ENCODE assay signal across 20 cellular contexts in the genomic region with DNA sequence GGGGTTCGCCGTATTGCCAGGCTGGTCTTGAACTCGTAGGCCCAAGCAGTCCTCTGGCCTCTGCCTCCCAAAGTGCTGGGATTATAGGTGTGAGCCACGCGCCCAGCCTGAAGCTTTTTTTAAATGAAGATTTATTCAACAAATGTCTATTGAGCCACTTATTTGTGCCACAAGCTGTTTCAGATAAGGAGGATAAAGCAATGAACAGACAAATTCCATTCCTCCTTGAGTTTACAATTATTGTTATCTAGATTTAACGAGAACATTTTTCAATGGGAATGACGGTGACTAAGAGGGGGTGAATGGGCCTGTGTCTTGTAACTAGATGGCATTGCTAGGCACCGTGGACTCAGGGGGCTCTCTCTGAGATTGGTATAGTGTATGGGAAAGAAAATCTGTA. TPM values are rescaled to one million over a fixed set of nuclear protein-coding genes. Genes with fewer than 3 reads are reported as not detected.
A peak's percentile ranks its signal among the peaks of the same experiment; 100 is the strongest.
DNase-seq lines count a peak whose midpoint lies in the region; ATAC-seq and TF ChIP-seq lines count a peak whose summit lies in the region.
"Had no signal": no experiment of that assay in that cellular context is flagged by ENCODE, and none has a peak within 500 bp of the region (broad histone marks: within the 10 kb centered on the region; RNA-seq: fewer than 3 reads in every experiment).

No MANE protein-coding gene starts in this region.

- H4K20me1 ChIP-seq in SK-N-SH (ENCODE audit: insufficient read depth) (no peaks in the 10 kb centered on the region), PC-3 (ENCODE audit: low read length) (peaks cover 7% of the 10 kb centered on the region; the same call in 1 of the 2 replicates)

- no peaks in the 10 kb centered on the region; the same call in 1 of the 2 replicates for H3K79me2 ChIP-seq in SK-N-SH (ENCODE audit: insufficient read depth)
- peaks cover 98% of the 10 kb centered on the region for H3K79me2 ChIP-seq in PC-3 (ENCODE audit: low read length)

- H3K36me3 Mint-ChIP-seq in activated CD4-positive, alpha-beta memory T cell treated with anti-CD3 and anti-CD28 coated beads for 36 hours: no peaks in the 10 kb centered on the region

- no peak overlapping the region for H3K4me3 Mint-ChIP-seq in activated CD4-positive, alpha-beta memory T cell treated with anti-CD3 and anti-CD28 coated beads for 36 hours

- H3K4me1 Mint-ChIP-seq in activated CD4-positive, alpha-beta memory T cell treated with anti-CD3 and anti-CD28 coated beads for 36 hours (ENCODE audit: low read depth): no peaks in the 10 kb centered on the region

- H3K27me3 ChIP-seq in SK-N-SH (ENCODE audit: insufficient read depth) (no peaks in the 10 kb centered on the region), PC-3 (ENCODE audit: low read length) (no peaks in the 10 kb centered on the region)

- H3K27ac Mint-ChIP-seq in activated CD4-positive, alpha-beta memory T cell treated with anti-CD3 and anti-CD28 coated beads for 36 hours: no peak overlapping the region

- DNase-seq in SK-N-SH: no peak
- DNase-seq in PC-3: peak; percentile 57
- no peak for DNase-seq in mucosa of descending colon
- no peak for DNase-seq in activated CD4-positive, alpha-beta memory T cell treated with anti-CD3 and anti-CD28 coated beads for 36 hours
- no peak for DNase-seq in ureter (ENCODE audit: low spot score)
- DNase-seq in HuH-7.5 (ENCODE audit: low spot score): no peak
- DNase-seq: Calu3, DMS79 treated with DMSO at 0.1 percent for 48 hours, H7, NCI-H1105, NCI-H146, NCI-H1930, NCI-H2107, NCI-H524, NCI-H774, SJCRH30 had no signal

- no peaks in the 10 kb centered on the region for H3K36me3 ChIP-seq in SK-N-SH (replicated peaks in 1 of 2; ENCODE audit: control insufficient read depth in 1 of 2, insufficient read depth in 2 of 2, low read length in 1 of 2)
- peaks cover 50% of the 10 kb centered on the region for H3K36me3 ChIP-seq in PC-3 (ENCODE audit: low read depth, low read length)
- no peaks in the 10 kb centered on the region for H3K36me3 ChIP-seq in mucosa of descending colon (ENCODE audit: low read depth)
- H3K36me3 ChIP-seq: SJCRH30 had no signal

- TF ChIP-seq RAD21 in SK-N-SH (IDR thresholded peaks at IDR 0.05; ENCODE audit: low read length): no peak

- H2AFZ ChIP-seq in SK-N-SH (ENCODE audit: low read depth) (no peak overlapping the region), PC-3 (ENCODE audit: low read length) (no peak overlapping the region)

- 72% methylated on average over 8 of the region's 8 CpGs for WGBS in SK-N-SH (ENCODE audit: low lambda C conversion rate)

- H3K9me3 ChIP-seq in SK-N-SH (no peaks in the 10 kb centered on the region), PC-3 (ENCODE audit: low read length) (no peaks in the 10 kb centered on the region), mucosa of descending colon (no peaks in the 10 kb centered on the region)
- H3K9me3 ChIP-seq: SJCRH30 had no signal

- H3K9me3 Mint-ChIP-seq in activated CD4-positive, alpha-beta memory T cell treated with anti-CD3 and anti-CD28 coated beads for 36 hours: no peaks in the 10 kb centered on the region

- H3K4me3 ChIP-seq in SK-N-SH (ENCODE audit: low read depth in 2 of 2, low read length in 1 of 2) (no peak overlapping the region), PC-3 (ENCODE audit: low read length) (peak overlapping the region; percentile 21; the same call in 1 of the 2 replicates), mucosa of descending colon (no peak overlapping the region)
- H3K4me3 ChIP-seq: SJCRH30 had no signal

- H3K27ac ChIP-seq in SK-N-SH (ENCODE audit: low read depth in 2 of 2, low read length in 1 of 2) (no peak overlapping the region), PC-3 (ENCODE audit: low read length) (peak overlapping the region; percentile 85)
- H3K27ac ChIP-seq: 22Rv1, SJCRH30 had no signal

- peaks cover 4% of the 10 kb centered on the region for H3K27me3 Mint-ChIP-seq in activated CD4-positive, alpha-beta memory T cell treated with anti-CD3 and anti-CD28 coated beads for 36 hours

- TF ChIP-seq CTCF in SK-N-SH (IDR thresholded peaks at IDR 0.05) (no peak), PC-3 (conservative IDR thresholded peaks at IDR 0.05; ENCODE audit: low read depth, low read length) (no peak), mucosa of descending colon (IDR thresholded peaks at IDR 0.05) (no peak)

- BruUV-seq in PC-3 (replicated peaks; lab: Mats Ljungman, UMichigan): no TSS peak

- H3K4me2 ChIP-seq in SK-N-SH: no peak overlapping the region
- H3K4me2 ChIP-seq in PC-3 (ENCODE audit: low read length): peak overlapping the region; percentile 68

- ATAC-seq in SK-N-SH treated with all-trans-retinoic acid at 6 μM for 48 hours (no peak), PC-3 (peak; percentile 9; the same call in 1 of the 2 replicates), mucosa of descending colon (peak; percentile 20), HG02970 (IDR thresholded peaks at IDR 0.05; ENCODE audit: low FRiP score, unreplicated experiment) (no peak)
- ATAC-seq: Right ventricle myocardium inferior had no signal

- H3K9ac ChIP-seq in SK-N-SH (no peak overlapping the region), PC-3 (ENCODE audit: low read length) (peak overlapping the region; percentile 57)

- H3F3A ChIP-seq in SK-N-SH (replicated peaks; ENCODE audit: insufficient read depth) (no peaks in the 10 kb centered on the region), PC-3 (ENCODE audit: low read length, unreplicated experiment) (peaks cover 4% of the 10 kb centered on the region)

- CTCF ChIA-PET in SK-N-SH (lab: Yijun Ruan, JAX) (no interaction called here), PC-3 (lab: Charles Lee) (no interaction called here)
- CTCF ChIA-PET in activated CD4-positive, alpha-beta memory T cell treated with anti-CD3 and anti-CD28 coated beads for 36 hours (lab: Charles Lee): interaction anchor here (0.6 kb wide), 1 partner anchor 79 kb away, joined by 4 read pairs; no protein-coding TSS in a partner anchor

- no peaks in the 10 kb centered on the region for H3K9me2 ChIP-seq in SK-N-SH
- no peaks in the 10 kb centered on the region for H3K9me2 ChIP-seq in PC-3 (replicated peaks; ENCODE audit: low read length)

- intact Hi-C loops in PC-3 (cut with micrococcal nuclease): loop anchor here (1.0 kb wide), 1 partner anchor 10 kb away; a partner anchor contains a TSS
- intact Hi-C loops in mucosa of descending colon (cut with DNase I, micrococcal nuclease): no loop called here
- intact Hi-C loops in activated CD4-positive, alpha-beta memory T cell treated with anti-CD3 and anti-CD28 coated beads for 36 hours (cut with micrococcal nuclease): no loop called here

- 0 out of 4 replicates have a peak, but pooled peaks cover 0 to 3% of the 10 kb centered on the region in 2 experiments for H3K4me1 ChIP-seq in SK-N-SH (ENCODE audit: control insufficient read depth in 1 of 2, insufficient read depth in 2 of 2, low read depth in 1 of 2, low read length in 1 of 2)
- H3K4me1 ChIP-seq in PC-3 (ENCODE audit: insufficient read depth, low read length): peaks cover 77% of the 10 kb centered on the region
- peaks cover 19% of the 10 kb centered on the region for H3K4me1 ChIP-seq in mucosa of descending colon (ENCODE audit: low read depth)
- H3K4me1 ChIP-seq: SJCRH30 had no signal

- TF ChIP-seq EP300 in SK-N-SH (IDR thresholded peaks at IDR 0.05; ENCODE audit: borderline replicate concordance in 1 of 2, low read depth in 1 of 2, low read length in 1 of 2): no peak

- POLR2A ChIA-PET in SK-N-SH (lab: Yijun Ruan, JAX): no interaction called here
- POLR2A ChIA-PET in PC-3 (lab: Charles Lee; ENCODE audit: unreplicated experiment): interaction anchor here (0.6 to 0.7 kb wide), 2 partner anchors 12 to 50 kb away, joined by 4 read pairs; no protein-coding TSS in a partner anchor
- POLR2A ChIA-PET in activated CD4-positive, alpha-beta memory T cell treated with anti-CD3 and anti-CD28 coated beads for 36 hours (lab: Charles Lee): no interaction called here

TF ChIP-seq in SK-N-SH treated with all-trans-retinoic acid at 6 μM for 48 hours, 23 proteins besides CTCF, POLR2A, EP300 and RAD21 (continues in another document):
- no peak for TF ChIP-seq PPARA (CRISPR knock-in tag; IDR thresholded peaks at IDR 0.05; ENCODE audit: borderline replicate concordance)
- TF ChIP-seq, protein P1, sequence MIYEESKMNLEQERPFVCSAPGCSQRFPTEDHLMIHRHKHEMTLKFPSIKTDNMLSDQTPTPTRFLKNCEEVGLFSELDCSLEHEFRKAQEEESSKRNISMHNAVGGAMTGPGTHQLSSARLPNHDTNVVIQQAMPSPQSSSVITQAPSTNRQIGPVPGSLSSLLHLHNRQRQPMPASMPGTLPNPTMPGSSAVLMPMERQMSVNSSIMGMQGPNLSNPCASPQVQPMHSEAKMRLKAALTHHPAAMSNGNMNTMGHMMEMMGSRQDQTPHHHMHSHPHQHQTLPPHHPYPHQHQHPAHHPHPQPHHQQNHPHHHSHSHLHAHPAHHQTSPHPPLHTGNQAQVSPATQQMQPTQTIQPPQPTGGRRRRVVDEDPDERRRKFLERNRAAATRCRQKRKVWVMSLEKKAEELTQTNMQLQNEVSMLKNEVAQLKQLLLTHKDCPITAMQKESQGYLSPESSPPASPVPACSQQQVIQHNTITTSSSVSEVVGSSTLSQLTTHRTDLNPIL (CRISPR knock-in tag; IDR thresholded peaks at IDR 0.05; ENCODE audit: low read depth): peak; percentile 86
- no peak; the same call in 1 of the 2 replicates for TF ChIP-seq ZC3H10 (CRISPR knock-in tag; IDR thresholded peaks at IDR 0.05)

TF ChIP-seq in SK-N-SH, 30 proteins besides CTCF, POLR2A, EP300 and RAD21 (continues in another document):
- TF ChIP-seq ELF1 (IDR thresholded peaks at IDR 0.05): no peak
- TF ChIP-seq FOSL2 (IDR thresholded peaks at IDR 0.05; ENCODE audit: borderline replicate concordance, low read depth): no peak
- TF ChIP-seq GATA2 (CRISPR knock-in tag; IDR thresholded peaks at IDR 0.05): no peak
- no peak for TF ChIP-seq TEAD4 (IDR thresholded peaks at IDR 0.05; ENCODE audit: borderline replicate concordance, insufficient read depth)
- no peak for TF ChIP-seq JUND (IDR thresholded peaks at IDR 0.05)
- no peak for TF ChIP-seq FOXJ3 (CRISPR knock-in tag; IDR thresholded peaks at IDR 0.05)
- TF ChIP-seq RXRA (IDR thresholded peaks at IDR 0.05; ENCODE audit: borderline replicate concordance, low read depth): no peak
- TF ChIP-seq NRF1 (IDR thresholded peaks at IDR 0.05; ENCODE audit: low read depth, low read length): no peak
- no peak for TF ChIP-seq NFIC (IDR thresholded peaks at IDR 0.05; ENCODE audit: borderline replicate concordance)
- no peak for TF ChIP-seq SMC3 (IDR thresholded peaks at IDR 0.05; ENCODE audit: low read depth, low read length)
- no peak for TF ChIP-seq MEF2A (IDR thresholded peaks at IDR 0.05; ENCODE audit: borderline replicate concordance, low read depth)
- TF ChIP-seq RFX5 (IDR thresholded peaks at IDR 0.05; ENCODE audit: low read length): no peak

RNA-seq across cellular contexts. Expression of a gene that starts 10.2 kb away (rescaled TPM):
- polyA plus RNA-seq in SK-N-SH (2012; rRNA removed): 2.5 and 2.8 TPM in 2 replicates
- 3.3 and 3.4 TPM in 2 replicates for polyA plus RNA-seq in SK-N-SH (2012; cell fraction: cytosol; rRNA removed)
- polyA plus RNA-seq in SK-N-SH (2012; cell fraction: nucleus; rRNA removed): 1.3 and 1.7 TPM in 2 replicates
- 208 and 250 TPM in 2 replicates for total RNA-seq in PC-3 (2014; rRNA removed)
- 100 to 1,000 TPM in 1 of 3 donors, 10 to 100 TPM in 2; 61.6 to 173 (median 98.8) TPM for total RNA-seq in mucosa of descending colon
- 1 to 10 TPM; 2.7 TPM for total RNA-seq in activated CD4-positive, alpha-beta memory T cell treated with anti-CD3 and anti-CD28 coated beads for 36 hours
- total RNA-seq in ureter: 214 TPM

Comparison
In these comparisons a context has a peak if more than half of its experiments do, and no peak if none do; other contexts are left out.
1. ATAC-seq: peak in PC-3 (single experiment) and mucosa of descending colon (single experiment); none in SK-N-SH treated with all-trans-retinoic acid at 6 μM for 48 hours (single experiment) and HG02970 (single experiment).
2. RNA of a gene that starts 10.2 kb away (total RNA-seq): 208 to 250 TPM in PC-3, 214 TPM in ureter (single experiment) and 61.6 to 173 TPM in mucosa of descending colon; 2.7 TPM in activated CD4-positive, alpha-beta memory T cell treated with anti-CD3 and anti-CD28 coated beads for 36 hours; every median in the first group is over 10 times any median in the second.